ENCODE assay signal across 13 cellular contexts in genomic region chr11:61267437-61267841, GRCh38. TPM values are rescaled to one million over a fixed set of nuclear protein-coding genes. Genes with fewer than 3 reads are reported as not detected.
"Had no signal": no experiment of that assay in that cellular context is flagged by ENCODE, and none has a peak within 500 bp of the region (broad histone marks: within the 10 kb centered on the region; RNA-seq: fewer than 3 reads in every experiment).

No MANE protein-coding gene starts in this region.

- H3K9me3 ChIP-seq: thoracic aorta had no signal

- H3K36me3 ChIP-seq: thoracic aorta had no signal

- H3K27ac ChIP-seq: thoracic aorta had no signal

- DNase-seq: activated B cell treated with CpG ODN at 0.5 μM for 24 hours; activated CD4-positive, alpha-beta T cell treated with anti-CD3 and anti-CD28 coated beads, Interleukin-2, amount 10 ng/mL, durations not matched to agents 7 days and 5 days; activated CD8-positive, alpha-beta memory T cell treated with anti-CD3 and anti-CD28 coated beads for 24 hours; activated naive CD4-positive, alpha-beta T cell treated with anti-CD3 and anti-CD28 coated beads, Interleukin-2, amount 10 ng/mL, durations not matched to agents 7 days and 5 days; central memory CD4-positive, alpha-beta T cell; dermis blood vessel endothelial cell; immature natural killer cell; mammary epithelial cell; stimulated activated CD4-positive, alpha-beta T cell treated with anti-CD3 and anti-CD28 coated beads, Interleukin-4, amount 100 ng/mL, for 24 hours had no signal

- H3K4me3 ChIP-seq: thoracic aorta had no signal

RNA-seq across cellular contexts. Expression of gene PGA5, which starts 26.5 kb away (rescaled TPM):
- total RNA-seq: activated B cell treated with CpG ODN at 0.5 μM for 24 hours; activated CD4-positive, alpha-beta T cell treated with anti-CD3 and anti-CD28 coated beads, Interleukin-2, amount 10 ng/mL, durations not matched to agents 7 days and 5 days; dermis blood vessel endothelial cell; epithelial cell of proximal tubule; mammary epithelial cell; pulmonary artery endothelial cell; T-helper 1 cell treated with Interleukin-12 subunit alpha and Interleukin-12 subunit beta and Interleukin-4 antibody, amounts not matched to agents 30 ng/mL and 1 ng/mL, for 36 hours; thoracic aorta had no signal
- polyA plus RNA-seq: immature natural killer cell, mammary epithelial cell had no signal

RNA-seq across cellular contexts. Expression of gene VWCE, which starts 27.7 kb away (rescaled TPM):
- polyA plus RNA-seq: immature natural killer cell had no signal

RNA-seq across cellular contexts. Expression of gene PGA4, which starts 45.3 kb away (rescaled TPM):
- total RNA-seq: activated B cell treated with CpG ODN at 0.5 μM for 24 hours; activated CD4-positive, alpha-beta T cell treated with anti-CD3 and anti-CD28 coated beads, Interleukin-2, amount 10 ng/mL, durations not matched to agents 7 days and 5 days; dermis blood vessel endothelial cell; epithelial cell of proximal tubule; mammary epithelial cell; pulmonary artery endothelial cell; T-helper 1 cell treated with Interleukin-12 subunit alpha and Interleukin-12 subunit beta and Interleukin-4 antibody, amounts not matched to agents 30 ng/mL and 1 ng/mL, for 36 hours had no signal
- polyA plus RNA-seq: mammary epithelial cell had no signal
